In the genomic region with DNA sequence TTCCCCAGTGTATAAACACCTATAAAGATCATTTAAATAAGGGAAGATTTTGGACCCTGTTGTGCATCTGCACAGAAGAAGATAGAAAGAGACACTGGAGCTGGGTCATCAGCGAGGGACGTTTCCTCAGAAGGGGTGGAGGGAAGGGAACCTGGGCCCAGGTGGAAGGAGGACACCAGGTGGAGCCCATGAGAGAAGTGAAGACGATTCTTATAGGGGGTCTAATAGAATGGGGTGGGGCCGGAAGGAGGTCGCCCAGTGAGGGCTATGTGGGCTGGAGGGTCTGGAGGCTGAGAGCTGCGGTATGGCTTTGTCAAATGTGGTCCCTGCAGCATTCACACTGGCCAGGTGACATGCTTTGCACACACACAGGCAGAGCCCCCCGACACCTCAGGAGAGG, we compare ENCODE assay signal across 16 cellular contexts. TPM values are rescaled to one million over a fixed set of nuclear protein-coding genes. Genes with fewer than 3 reads are reported as not detected.
DNase-seq lines count a peak whose midpoint lies in the region; ATAC-seq and TF ChIP-seq lines count a peak whose summit lies in the region.
"Had no signal": no experiment of that assay in that cellular context is flagged by ENCODE, and none has a peak within 500 bp of the region (broad histone marks: within the 10 kb centered on the region; RNA-seq: fewer than 3 reads in every experiment).

No MANE protein-coding gene starts in this region.

- H3K4me3 Mint-ChIP-seq in chondrocyte (ENCODE audit: unreplicated experiment) (no peak overlapping the region), mesothelial cell of epicardium (peak overlapping the region; percentile 40)
- H3K4me3 Mint-ChIP-seq in activated naive CD4-positive, alpha-beta T cell treated with anti-CD3 and anti-CD28 coated beads, Interleukin-2, amount 10 ng/mL, durations not matched to agents 7 days and 5 days = no peak overlapping the region
- H3K4me3 Mint-ChIP-seq: activated CD8-positive, alpha-beta T cell treated with anti-CD3 and anti-CD28 coated beads, Interleukin-2, amount 10 ng/mL, durations not matched to agents 7 days and 5 days; B cell; stimulated activated effector memory CD8-positive, alpha-beta T cell treated with anti-CD3 and anti-CD28 coated beads, Interleukin-12 subunit alpha, Interleukin-12 subunit beta, amount 100 ng/mL, for 72 hours had no signal

- H3K36me3 ChIP-seq in HUES6 (ENCODE audit: control insufficient read depth, insufficient read depth, low read length) (no peaks in the 10 kb centered on the region), subcutaneous abdominal adipose tissue (ENCODE audit: control insufficient read depth in 5 of 5, insufficient read depth in 5 of 5, low read length in 5 of 5) (no peaks in the 10 kb centered on the region)

- no peaks in the 10 kb centered on the region for H3K9me3 ChIP-seq in HUES6 (ENCODE audit: control insufficient read depth, insufficient read depth, low read depth, low read length)
- no peaks in the 10 kb centered on the region for H3K9me3 ChIP-seq in subcutaneous abdominal adipose tissue (ENCODE audit: control insufficient read depth in 5 of 5, low read length in 5 of 5)

- H3K36me3 Mint-ChIP-seq in chondrocyte (ENCODE audit: low read depth) (peaks cover 8% of the 10 kb centered on the region), mesothelial cell of epicardium (peaks cover 3% of the 10 kb centered on the region)
- H3K36me3 Mint-ChIP-seq in activated naive CD4-positive, alpha-beta T cell treated with anti-CD3 and anti-CD28 coated beads, Interleukin-2, amount 10 ng/mL, durations not matched to agents 7 days and 5 days = no peaks in the 10 kb centered on the region
- H3K36me3 Mint-ChIP-seq: stimulated activated effector memory CD8-positive, alpha-beta T cell treated with anti-CD3 and anti-CD28 coated beads, Interleukin-12 subunit alpha, Interleukin-12 subunit beta, amount 100 ng/mL, for 72 hours had no signal

- CTCF ChIA-PET in activated naive CD4-positive, alpha-beta T cell treated with anti-CD3 and anti-CD28 coated beads, Interleukin-2, amount 10 ng/mL, durations not matched to agents 7 days and 5 days (lab: Charles Lee) = interaction anchor here (1.2 to 3.6 kb wide), 2 partner anchors 15 to 38 kb away, joined by 4 to 12 read pairs; no protein-coding TSS in a partner anchor

- H3K27me3 Mint-ChIP-seq in chondrocyte (ENCODE audit: low read depth) (no peaks in the 10 kb centered on the region), mesothelial cell of epicardium (ENCODE audit: low read depth) (no peaks in the 10 kb centered on the region)
- peaks cover 37% of the 10 kb centered on the region for H3K27me3 Mint-ChIP-seq in activated naive CD4-positive, alpha-beta T cell treated with anti-CD3 and anti-CD28 coated beads, Interleukin-2, amount 10 ng/mL, durations not matched to agents 7 days and 5 days

- H3K4me3 ChIP-seq in HUES6 (ENCODE audit: low read depth, low read length) = no peak overlapping the region
- peak overlapping the region in 1 of 5 donors; percentile 9 for H3K4me3 ChIP-seq in subcutaneous abdominal adipose tissue (ENCODE audit: low read depth in 1 of 5, low read length in 5 of 5)

- peaks cover 86% of the 10 kb centered on the region for H3K4me1 ChIP-seq in HUES6 (ENCODE audit: control insufficient read depth, insufficient read depth, low read length)
- H3K4me1 ChIP-seq in subcutaneous abdominal adipose tissue (ENCODE audit: control insufficient read depth in 5 of 5, insufficient read depth in 5 of 5, low read length in 5 of 5) = peaks cover 27 to 99% (median 95%) of the 10 kb centered on the region in 5 donors

- no peak for ATAC-seq in GM18873 (IDR thresholded peaks at IDR 0.05; ENCODE audit: low FRiP score, unreplicated experiment)
- no peak for ATAC-seq in HG02642 (IDR thresholded peaks at IDR 0.05; ENCODE audit: poor library complexity, unreplicated experiment)
- ATAC-seq: activated CD8-positive, alpha-beta T cell treated with anti-CD3 and anti-CD28 coated beads, Interleukin-2, amount 10 ng/mL, durations not matched to agents 7 days and 5 days; stimulated activated effector memory CD8-positive, alpha-beta T cell treated with anti-CD3 and anti-CD28 coated beads, Interleukin-12 subunit alpha, Interleukin-12 subunit beta, amount 100 ng/mL, for 72 hours had no signal

- H3K9me3 Mint-ChIP-seq in chondrocyte (ENCODE audit: low read depth) (no peaks in the 10 kb centered on the region), mesothelial cell of epicardium (no peaks in the 10 kb centered on the region)
- no peaks in the 10 kb centered on the region for H3K9me3 Mint-ChIP-seq in activated naive CD4-positive, alpha-beta T cell treated with anti-CD3 and anti-CD28 coated beads, Interleukin-2, amount 10 ng/mL, durations not matched to agents 7 days and 5 days
- H3K9me3 Mint-ChIP-seq: activated T-helper 2 cell treated with anti-CD3 and anti-CD28 coated beads, Interferon-gamma antibody, Interleukin-2, Interleukin-4, amounts not matched to agents 10 μg/mL and 5 μg/mL and 100 μg/mL, durations not matched to agents 14 hours and 24 hours and 36 hours; stimulated activated effector memory CD8-positive, alpha-beta T cell treated with anti-CD3 and anti-CD28 coated beads, Interleukin-12 subunit alpha, Interleukin-12 subunit beta, amount 100 ng/mL, for 72 hours had no signal

- H3K27ac Mint-ChIP-seq in chondrocyte (ENCODE audit: unreplicated experiment) (peak overlapping the region; percentile 98), mesothelial cell of epicardium (peak overlapping the region; percentile 100)
- no peak overlapping the region for H3K27ac Mint-ChIP-seq in activated naive CD4-positive, alpha-beta T cell treated with anti-CD3 and anti-CD28 coated beads, Interleukin-2, amount 10 ng/mL, durations not matched to agents 7 days and 5 days
- H3K27ac Mint-ChIP-seq: activated CD8-positive, alpha-beta T cell treated with anti-CD3 and anti-CD28 coated beads, Interleukin-2, amount 10 ng/mL, durations not matched to agents 7 days and 5 days; activated T-helper 2 cell treated with anti-CD3 and anti-CD28 coated beads, Interferon-gamma antibody, Interleukin-2, Interleukin-4, amounts not matched to agents 10 μg/mL and 5 μg/mL and 100 μg/mL, durations not matched to agents 14 hours and 24 hours and 36 hours; B cell; stimulated activated effector memory CD8-positive, alpha-beta T cell treated with anti-CD3 and anti-CD28 coated beads, Interleukin-12 subunit alpha, Interleukin-12 subunit beta, amount 100 ng/mL, for 72 hours had no signal

- DNase-seq in chondrocyte (ENCODE audit: low spot score) = no peak
- no peak for DNase-seq in mesothelial cell of epicardium (ENCODE audit: low spot score in 2 of 2, unreplicated experiment in 2 of 2)
- no peak for DNase-seq in activated naive CD4-positive, alpha-beta T cell treated with anti-CD3 and anti-CD28 coated beads, Interleukin-2, amount 10 ng/mL, durations not matched to agents 7 days and 5 days
- DNase-seq in mucosa of gallbladder (ENCODE audit: low spot score) = no peak
- DNase-seq: activated CD8-positive, alpha-beta T cell treated with anti-CD3 and anti-CD28 coated beads, Interleukin-2, amount 10 ng/mL, durations not matched to agents 7 days and 5 days; foreskin melanocyte; NCI-H1092 treated with DMSO at 0.1 percent for 48 hours; retina; stimulated activated CD4-positive, alpha-beta T cell treated with anti-CD3 and anti-CD28 coated beads, Interleukin-4, amount 100 ng/mL, for 4 hours had no signal

- peaks cover 98% of the 10 kb centered on the region for H3K4me1 Mint-ChIP-seq in chondrocyte (ENCODE audit: low read depth)
- peaks cover 97% of the 10 kb centered on the region for H3K4me1 Mint-ChIP-seq in mesothelial cell of epicardium
- no peaks in the 10 kb centered on the region for H3K4me1 Mint-ChIP-seq in activated naive CD4-positive, alpha-beta T cell treated with anti-CD3 and anti-CD28 coated beads, Interleukin-2, amount 10 ng/mL, durations not matched to agents 7 days and 5 days
- H3K4me1 Mint-ChIP-seq: B cell; stimulated activated effector memory CD8-positive, alpha-beta T cell treated with anti-CD3 and anti-CD28 coated beads, Interleukin-12 subunit alpha, Interleukin-12 subunit beta, amount 100 ng/mL, for 72 hours had no signal

- peak overlapping the region; percentile 17 for H3K9ac ChIP-seq in HUES6 (ENCODE audit: low read length)
- peak overlapping the region in 2 of 5 donors; percentile 21 to 56 for H3K9ac ChIP-seq in subcutaneous abdominal adipose tissue (ENCODE audit: low read length in 5 of 5)

- H3K27me3 ChIP-seq in HUES6 (ENCODE audit: control insufficient read depth, insufficient read depth, low read length) (no peaks in the 10 kb centered on the region), subcutaneous abdominal adipose tissue (ENCODE audit: control insufficient read depth in 5 of 5, insufficient read depth in 4 of 5, low read length in 5 of 5) (no peaks in the 10 kb centered on the region)

- H3K27ac ChIP-seq in HUES6 (ENCODE audit: low read depth, low read length) (no peak overlapping the region), subcutaneous abdominal adipose tissue (ENCODE audit: low read depth, low read length) (peak overlapping the region; percentile 99)

- TF ChIP-seq CTCF in chondrocyte (IDR thresholded peaks at IDR 0.05) (no peak), mesothelial cell of epicardium (IDR thresholded peaks at IDR 0.05; ENCODE audit: unreplicated experiment) (no peak)

RNA-seq across cellular contexts. Expression of gene KIRREL1, which starts 13.7 kb away (rescaled TPM):
- total RNA-seq in chondrocyte = 159 to 166 TPM (median 165 TPM) in 3 replicates
- 178 to 189 TPM (median 180 TPM) in 3 replicates for total RNA-seq in mesothelial cell of epicardium
- 26.8 TPM for total RNA-seq in mucosa of gallbladder
- total RNA-seq: activated CD8-positive, alpha-beta T cell treated with anti-CD3 and anti-CD28 coated beads, Interleukin-2, amount 10 ng/mL, durations not matched to agents 7 days and 5 days; activated T-helper 2 cell treated with anti-CD3 and anti-CD28 coated beads, Interferon-gamma antibody, Interleukin-2, Interleukin-4, amounts not matched to agents 10 μg/mL and 5 μg/mL and 100 μg/mL, durations not matched to agents 14 hours and 24 hours and 36 hours; B cell had no signal
